ENCODE assay signal across 11 cellular contexts in genomic region chr5:131532016-131532640, GRCh38.
DNase-seq lines count a peak whose midpoint lies in the region; ATAC-seq and TF ChIP-seq lines count a peak whose summit lies in the region.
"Had no signal": no experiment of that assay in that cellular context is flagged by ENCODE, and none has a peak within 500 bp of the region (broad histone marks: within the 10 kb centered on the region; RNA-seq: fewer than 3 reads in every experiment).

No MANE protein-coding gene starts in this region.

- no peak for TF ChIP-seq CTCF in Loucy (conservative IDR thresholded peaks at IDR 0.05; ENCODE audit: low read length)

- H3F3A ChIP-seq in Loucy (ENCODE audit: low read depth): peaks cover 3% of the 10 kb centered on the region; the same call in 1 of the 2 replicates

- H3K4me1 ChIP-seq in Loucy (ENCODE audit: insufficient read depth, low read length, poor library complexity, severe bottlenecking) (peaks cover 45% of the 10 kb centered on the region), muscle layer of duodenum (ENCODE audit: control insufficient read depth in 1 of 2, insufficient read depth in 2 of 2, low read length in 2 of 2) (peaks cover 0 to 24% of the 10 kb centered on the region in 2 donors), SJCRH30 (peaks cover 24% of the 10 kb centered on the region)

- H3K9ac ChIP-seq in Loucy (ENCODE audit: low read depth, low read length, poor library complexity, severe bottlenecking): no peak overlapping the region

- H3K9me2 ChIP-seq in Loucy (replicated peaks; ENCODE audit: low read depth, low read length): no peaks in the 10 kb centered on the region

- no peaks in the 10 kb centered on the region for H3K36me3 ChIP-seq in Loucy (ENCODE audit: insufficient read depth, low read length)
- H3K36me3 ChIP-seq in muscle layer of duodenum (ENCODE audit: control insufficient read depth in 1 of 2, insufficient read depth in 2 of 2, low read length in 2 of 2): no peaks in the 10 kb centered on the region
- H3K36me3 ChIP-seq in SJCRH30: no peaks in the 10 kb centered on the region

- peaks cover 4% of the 10 kb centered on the region for H4K20me1 ChIP-seq in Loucy (ENCODE audit: insufficient read depth, low read length, poor library complexity, severe bottlenecking)

- no peak for TF ChIP-seq POLR2A in erythroblast (IDR thresholded peaks at IDR 0.05; ENCODE audit: low read length)

- ATAC-seq in HG03175 (IDR thresholded peaks at IDR 0.05; ENCODE audit: unreplicated experiment): no peak
- no peak for ATAC-seq in GM21717 (IDR thresholded peaks at IDR 0.05; ENCODE audit: unreplicated experiment)

- DNase-seq in DMS53 (lab: John Stamatoyannopoulos, UW) (peak; percentile 66), cerebellum (ENCODE audit: low spot score) (peak; percentile 42), SJCRH30 (no peak), erythroblast (lab: John Stamatoyannopoulos, UW) (no peak)
- DNase-seq: effector CD8-positive, alpha-beta T cell; KG1; kidney had no signal

- peak overlapping the region; percentile 68 for H3K4me2 ChIP-seq in Loucy (ENCODE audit: low read depth, low read length, poor library complexity, severe bottlenecking)

- H3K4me3 ChIP-seq in Loucy (ENCODE audit: low read length, poor library complexity, severe bottlenecking) (peak overlapping the region; percentile 57), muscle layer of duodenum (ENCODE audit: low read depth in 1 of 2, low read length in 2 of 2) (peak overlapping the region; percentile 26 to 43), SJCRH30 (no peak overlapping the region)

- H3K9me3 ChIP-seq in Loucy (ENCODE audit: insufficient read depth, low read depth, low read length) (no peaks in the 10 kb centered on the region), muscle layer of duodenum (ENCODE audit: control insufficient read depth in 1 of 2, low read length in 2 of 2) (no peaks in the 10 kb centered on the region), SJCRH30 (replicated peaks) (no peaks in the 10 kb centered on the region)

- peaks cover 9% of the 10 kb centered on the region for H3K79me2 ChIP-seq in Loucy (ENCODE audit: insufficient read depth, low read length)

- H3K27me3 ChIP-seq in Loucy (ENCODE audit: insufficient read depth, low read length, poor library complexity, severe bottlenecking) (no peaks in the 10 kb centered on the region), muscle layer of duodenum (ENCODE audit: low read depth, low read length) (no peaks in the 10 kb centered on the region), SJCRH30 (no peaks in the 10 kb centered on the region)

- H2AFZ ChIP-seq in Loucy (ENCODE audit: low read length): no peak overlapping the region

- H3K27ac ChIP-seq in muscle layer of duodenum (ENCODE audit: low read length) (peak overlapping the region; percentile 8), SJCRH30 (no peak overlapping the region)

Comparison
In these comparisons a context has a peak if more than half of its experiments do, and no peak if none do; other contexts are left out.
1. DNase-seq: peak in DMS53 (single experiment) and cerebellum (single experiment); none in SJCRH30 (0 of 2) and erythroblast (0 of 2).